ENCODE assay signal across 14 cellular contexts in the genomic region with DNA sequence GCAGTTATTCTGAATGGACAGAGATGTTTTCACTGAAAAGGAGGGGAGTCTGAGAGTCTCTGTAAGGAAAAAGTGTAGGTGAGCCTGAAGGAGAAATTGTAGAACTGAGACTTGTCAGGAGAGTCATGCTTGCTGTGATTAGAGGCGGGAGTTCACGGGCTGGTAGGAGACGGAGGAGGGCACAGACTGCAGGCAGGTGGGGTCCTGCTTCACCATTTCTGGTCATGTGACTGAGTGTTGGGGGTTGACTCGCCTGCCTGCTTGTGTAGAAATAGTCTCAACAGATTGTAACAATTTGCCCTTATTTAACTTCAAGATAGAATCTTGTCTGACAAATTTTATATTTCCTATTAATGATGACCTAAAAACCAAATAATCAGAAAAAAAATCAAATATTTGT.
"Had no signal": no experiment of that assay in that cellular context is flagged by ENCODE, and none has a peak within 500 bp of the region (broad histone marks: within the 10 kb centered on the region; RNA-seq: fewer than 3 reads in every experiment).

No MANE protein-coding gene starts in this region.

- H3K27ac Mint-ChIP-seq: activated B cell treated with CpG ODN at 0.5 μM for 24 hours; mesothelial cell of epicardium; natural killer cell treated with Interleukin-12 subunit alpha and Interleukin-12 subunit beta and Interleukin-15 and Interleukin-18, amount 100 ng/mL, for 72 hours; stimulated activated memory B cell treated with anti-CD40 and anti-IgM and Interleukin-4, amounts not matched to agents 10 μg/mL and 1 μg/mL and 100 μg/mL, for 72 hours; T-helper 2 cell treated with Interferon-gamma antibody and Interleukin-4, amounts not matched to agents 5 μg/mL and 100 μg/mL, for 36 hours had no signal

- DNase-seq: activated B cell treated with CpG ODN at 0.5 μM for 24 hours; activated CD4-positive, alpha-beta T cell treated with anti-CD3 and anti-CD28 coated beads for 48 hours; activated naive CD8-positive, alpha-beta T cell treated with anti-CD3 and anti-CD28 coated beads, Interleukin-2, amount 10 ng/mL, durations not matched to agents 7 days and 5 days; amygdala; left cardiac atrium; lower lobe of right lung; pancreas; stimulated activated CD4-positive, alpha-beta T cell treated with anti-CD3 and anti-CD28 coated beads, Interleukin-4, amount 100 ng/mL, for 4 hours; SW 1271 had no signal

- ATAC-seq: left cardiac atrium; lower lobe of right lung; natural killer cell treated with Interleukin-12 subunit alpha and Interleukin-12 subunit beta and Interleukin-15 and Interleukin-18, amount 100 ng/mL, for 72 hours; pancreas; sciatic nerve; stimulated activated memory B cell treated with anti-CD40 and anti-IgM and Interleukin-4, amounts not matched to agents 10 μg/mL and 1 μg/mL and 100 μg/mL, for 72 hours had no signal

- H3K4me1 Mint-ChIP-seq: activated B cell treated with CpG ODN at 0.5 μM for 24 hours, mesothelial cell of epicardium had no signal

- H3K27me3 Mint-ChIP-seq: activated B cell treated with CpG ODN at 0.5 μM for 24 hours; activated naive CD8-positive, alpha-beta T cell treated with anti-CD3 and anti-CD28 coated beads, Interleukin-2, amount 10 ng/mL, durations not matched to agents 7 days and 5 days; natural killer cell treated with Interleukin-12 subunit alpha and Interleukin-12 subunit beta and Interleukin-15 and Interleukin-18, amount 100 ng/mL, for 72 hours; stimulated activated memory B cell treated with anti-CD40 and anti-IgM and Interleukin-4, amounts not matched to agents 10 μg/mL and 1 μg/mL and 100 μg/mL, for 72 hours had no signal

- H3K4me3 Mint-ChIP-seq: activated B cell treated with CpG ODN at 0.5 μM for 24 hours; activated naive CD8-positive, alpha-beta T cell treated with anti-CD3 and anti-CD28 coated beads, Interleukin-2, amount 10 ng/mL, durations not matched to agents 7 days and 5 days; mesothelial cell of epicardium; natural killer cell treated with Interleukin-12 subunit alpha and Interleukin-12 subunit beta and Interleukin-15 and Interleukin-18, amount 100 ng/mL, for 72 hours; stimulated activated memory B cell treated with anti-CD40 and anti-IgM and Interleukin-4, amounts not matched to agents 10 μg/mL and 1 μg/mL and 100 μg/mL, for 72 hours; T-helper 2 cell treated with Interferon-gamma antibody and Interleukin-4, amounts not matched to agents 5 μg/mL and 100 μg/mL, for 36 hours had no signal

- H3K9me3 Mint-ChIP-seq: activated B cell treated with CpG ODN at 0.5 μM for 24 hours; activated naive CD8-positive, alpha-beta T cell treated with anti-CD3 and anti-CD28 coated beads, Interleukin-2, amount 10 ng/mL, durations not matched to agents 7 days and 5 days; mesothelial cell of epicardium; natural killer cell treated with Interleukin-12 subunit alpha and Interleukin-12 subunit beta and Interleukin-15 and Interleukin-18, amount 100 ng/mL, for 72 hours; stimulated activated memory B cell treated with anti-CD40 and anti-IgM and Interleukin-4, amounts not matched to agents 10 μg/mL and 1 μg/mL and 100 μg/mL, for 72 hours; T-helper 2 cell treated with Interferon-gamma antibody and Interleukin-4, amounts not matched to agents 5 μg/mL and 100 μg/mL, for 36 hours had no signal
